In the genomic region with DNA sequence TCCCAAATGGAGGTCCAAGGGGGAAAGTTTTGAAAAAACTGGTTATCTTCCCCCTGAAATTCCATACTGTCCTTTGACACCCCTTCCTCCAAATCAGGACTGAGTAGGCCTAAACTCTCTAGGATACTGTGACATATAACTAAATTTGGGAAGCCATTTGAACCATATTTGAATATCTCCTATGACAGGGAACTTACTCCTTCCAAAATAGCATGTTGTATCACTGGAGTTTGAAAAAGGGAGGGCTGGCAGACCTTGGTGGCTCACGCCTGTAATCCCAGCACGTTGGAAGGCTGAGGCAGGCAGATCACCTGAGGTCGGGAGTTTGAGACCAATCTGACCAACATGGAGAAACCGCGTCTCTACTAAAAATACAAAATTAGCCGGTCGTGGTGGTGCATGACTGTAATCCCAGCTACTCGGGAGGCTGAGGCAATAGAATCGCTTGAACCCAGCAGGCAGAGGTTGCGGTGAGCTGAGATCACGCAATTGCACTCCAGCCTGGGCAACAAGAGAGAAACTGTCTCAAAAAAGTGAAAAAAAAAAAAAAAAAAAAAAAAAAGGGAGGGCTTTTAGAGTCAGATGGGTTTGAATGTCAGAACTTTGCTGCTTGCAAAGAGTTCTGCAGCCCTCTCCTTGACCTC, we compare ENCODE assay signal across 14 cellular contexts. TPM values are rescaled to one million over a fixed set of nuclear protein-coding genes. Genes with fewer than 3 reads are reported as not detected.
DNase-seq lines count a peak whose midpoint lies in the region; ATAC-seq, FAIRE-seq and TF ChIP-seq lines count a peak whose summit lies in the region.
"Had no signal": no experiment of that assay in that cellular context is flagged by ENCODE, and none has a peak within 500 bp of the region (broad histone marks: within the 10 kb centered on the region; RNA-seq: fewer than 3 reads in every experiment).

No MANE protein-coding gene starts in this region.

- ATAC-seq in HepG2 (no peak), right lobe of liver (no peak), lower lobe of right lung (no peak), upper lobe of right lung (no peak)

- no peak for TF ChIP-seq RAD21 in HepG2 (CRISPR knock-in tag; IDR thresholded peaks at IDR 0.05)

- intact Hi-C loops in HepG2 (cut with micrococcal nuclease; ENCODE audit: unreplicated experiment) (no loop called here), right lobe of liver (cut with DNase I) (no loop called here), lower lobe of right lung (cut with DNase I) (no loop called here), upper lobe of right lung (cut with DNase I) (no loop called here), tibial artery (cut with DNase I; ENCODE audit: low total_unique reads) (no loop called here)
- intact Hi-C loops in activated T-helper 1 cell treated with anti-CD3 and anti-CD28 coated beads, Interleukin-12 subunit alpha, Interleukin-12 subunit beta, Interleukin-2, Interleukin-4 antibody, amounts not matched to agents 30 ng/mL and 10 ng/mL and 1 ng/mL, durations not matched to agents 14 hours and 24 hours and 36 hours (cut with micrococcal nuclease), result no loop called here

- peak overlapping the region; percentile 58 for H3K27ac ChIP-seq in HepG2 (ENCODE audit: extremely low read length, insufficient read depth, low read length)
- H3K27ac ChIP-seq in right lobe of liver, result peak overlapping the region in 1 of 3 donors; percentile 21
- peak overlapping the region; percentile 58 for H3K27ac ChIP-seq in lower lobe of right lung
- peak overlapping the region; percentile 4 for H3K27ac ChIP-seq in upper lobe of right lung
- H3K27ac ChIP-seq in tibial artery, result no peak overlapping the region

- peak overlapping the region; percentile 53 for H3K4me2 ChIP-seq in HepG2 (ENCODE audit: low read depth, low read length)

- FAIRE-seq in HepG2 (lab: Jason Lieb, UNC), result no peak
- FAIRE-seq: colon had no signal

- no peak overlapping the region for H2AFZ ChIP-seq in HepG2 (ENCODE audit: low read length)

- H3K36me3 Mint-ChIP-seq in activated T-helper 1 cell treated with anti-CD3 and anti-CD28 coated beads, Interleukin-12 subunit alpha, Interleukin-12 subunit beta, Interleukin-2, Interleukin-4 antibody, amounts not matched to agents 30 ng/mL and 10 ng/mL and 1 ng/mL, durations not matched to agents 14 hours and 24 hours and 36 hours (ENCODE audit: low read depth), result peaks cover 16% of the 10 kb centered on the region

- no peaks in the 10 kb centered on the region for H3K27me3 ChIP-seq in HepG2 (ENCODE audit: control insufficient read depth in 1 of 2, insufficient read depth in 2 of 2, low read length in 2 of 2)
- H3K27me3 ChIP-seq in right lobe of liver, result no peaks in the 10 kb centered on the region
- no peaks in the 10 kb centered on the region for H3K27me3 ChIP-seq in lower lobe of right lung (ENCODE audit: low read depth)
- no peaks in the 10 kb centered on the region for H3K27me3 ChIP-seq in upper lobe of right lung
- no peaks in the 10 kb centered on the region for H3K27me3 ChIP-seq in tibial artery
- H3K27me3 ChIP-seq: ascending aorta had no signal

- H3K27me3 Mint-ChIP-seq in activated T-helper 1 cell treated with anti-CD3 and anti-CD28 coated beads, Interleukin-12 subunit alpha, Interleukin-12 subunit beta, Interleukin-2, Interleukin-4 antibody, amounts not matched to agents 30 ng/mL and 10 ng/mL and 1 ng/mL, durations not matched to agents 14 hours and 24 hours and 36 hours (ENCODE audit: insufficient read depth), result no peaks in the 10 kb centered on the region

- no peak overlapping the region for H3K4me3 Mint-ChIP-seq in activated T-helper 1 cell treated with anti-CD3 and anti-CD28 coated beads, Interleukin-12 subunit alpha, Interleukin-12 subunit beta, Interleukin-2, Interleukin-4 antibody, amounts not matched to agents 30 ng/mL and 10 ng/mL and 1 ng/mL, durations not matched to agents 14 hours and 24 hours and 36 hours

- H3K4me1 Mint-ChIP-seq in activated T-helper 1 cell treated with anti-CD3 and anti-CD28 coated beads, Interleukin-12 subunit alpha, Interleukin-12 subunit beta, Interleukin-2, Interleukin-4 antibody, amounts not matched to agents 30 ng/mL and 10 ng/mL and 1 ng/mL, durations not matched to agents 14 hours and 24 hours and 36 hours (ENCODE audit: low read depth), result peaks cover 45% of the 10 kb centered on the region

- DNase-seq in HepG2 (ENCODE audit: low spot score), result no peak
- no peak for DNase-seq in right lobe of liver
- DNase-seq in activated T-helper 1 cell treated with anti-CD3 and anti-CD28 coated beads, Interleukin-12 subunit alpha, Interleukin-12 subunit beta, Interleukin-2, Interleukin-4 antibody, amounts not matched to agents 30 ng/mL and 10 ng/mL and 1 ng/mL, durations not matched to agents 14 hours and 24 hours and 36 hours (ENCODE audit: low spot score), result no peak
- no peak for DNase-seq in lower lobe of right lung
- DNase-seq in upper lobe of right lung, result no peak
- no peak for DNase-seq in tibial artery
- no peak for DNase-seq in NCI-H2196 treated with DMSO at 0.1 percent for 48 hours (lab: John Stamatoyannopoulos, UW; ENCODE audit: unreplicated experiment)
- no peak for DNase-seq in cortex of kidney (lab: John Stamatoyannopoulos, UW)
- DNase-seq: activated CD4-positive, alpha-beta T cell treated with anti-CD3 and anti-CD28 coated beads for 1 hour; activated gamma-delta T cell treated with Interleukin-2 at 50 U/mL for 16 hours; NCI-H187; T-helper 9 cell had no signal

- H3K9me3 ChIP-seq in HepG2 (ENCODE audit: low read length), result no peaks in the 10 kb centered on the region
- H3K9me3 ChIP-seq in right lobe of liver, result no peaks in the 10 kb centered on the region
- H3K9me3 ChIP-seq in lower lobe of right lung, result no peaks in the 10 kb centered on the region
- H3K9me3 ChIP-seq in upper lobe of right lung, result no peaks in the 10 kb centered on the region
- no peaks in the 10 kb centered on the region for H3K9me3 ChIP-seq in tibial artery
- H3K9me3 ChIP-seq: ascending aorta had no signal

- H3K4me3 ChIP-seq in HepG2 (replicated peaks in 1 of 3; ENCODE audit: insufficient read depth in 1 of 3, low read depth in 2 of 3, low read length in 3 of 3) (no peak overlapping the region; a peak in 1 of 6 replicates), right lobe of liver (no peak overlapping the region), lower lobe of right lung (no peak overlapping the region), upper lobe of right lung (no peak overlapping the region), tibial artery (no peak overlapping the region)
- H3K4me3 ChIP-seq: ascending aorta had no signal

- TF ChIP-seq CTCF in HepG2 (CRISPR knock-in tag; IDR thresholded peaks at IDR 0.05), result no peak
- no peak for TF ChIP-seq CTCF in right lobe of liver (IDR thresholded peaks at IDR 0.05)
- TF ChIP-seq CTCF in lower lobe of right lung (IDR thresholded peaks at IDR 0.05), result no peak
- TF ChIP-seq CTCF in upper lobe of right lung (IDR thresholded peaks at IDR 0.05), result no peak
- no peak for TF ChIP-seq CTCF in tibial artery (IDR thresholded peaks at IDR 0.05)

- peak overlapping the region; percentile 40 for H3K27ac Mint-ChIP-seq in activated T-helper 1 cell treated with anti-CD3 and anti-CD28 coated beads, Interleukin-12 subunit alpha, Interleukin-12 subunit beta, Interleukin-2, Interleukin-4 antibody, amounts not matched to agents 30 ng/mL and 10 ng/mL and 1 ng/mL, durations not matched to agents 14 hours and 24 hours and 36 hours

- TF ChIP-seq POLR2A in HepG2 (IDR thresholded peaks at IDR 0.05; ENCODE audit: insufficient read depth in 1 of 2, low read depth in 2 of 2, low read length in 2 of 2) (no peak), right lobe of liver (IDR thresholded peaks at IDR 0.05) (no peak)

- BruUV-seq in HepG2 (replicated peaks; lab: Mats Ljungman, UMichigan), result no TSS peak

- CTCF ChIA-PET in HepG2 (lab: Yijun Ruan, JAX; ENCODE audit: low intra/inter-chr PET ratio, low total read pairs), result no interaction called here

- no peaks in the 10 kb centered on the region for H3K9me3 Mint-ChIP-seq in activated T-helper 1 cell treated with anti-CD3 and anti-CD28 coated beads, Interleukin-12 subunit alpha, Interleukin-12 subunit beta, Interleukin-2, Interleukin-4 antibody, amounts not matched to agents 30 ng/mL and 10 ng/mL and 1 ng/mL, durations not matched to agents 14 hours and 24 hours and 36 hours

- peak overlapping the region; percentile 14; the same call in 1 of the 2 replicates for H3K9ac ChIP-seq in HepG2 (ENCODE audit: insufficient read depth, low read depth, low read length)

- in situ Hi-C loops in HepG2 (cut with HindIII; ENCODE audit: extremely low pct_ligation_motif_present, low pct_unique_long_range_greater_than_20kb), result no loop called here

- H3K4me1 ChIP-seq in HepG2 (ENCODE audit: insufficient read depth, low read length) (peaks cover 56% of the 10 kb centered on the region), right lobe of liver (peaks cover 0 to 32% (median 9%) of the 10 kb centered on the region in 4 donors), lower lobe of right lung (peaks cover 72% of the 10 kb centered on the region), upper lobe of right lung (peaks cover 63% of the 10 kb centered on the region), tibial artery (peaks cover 0 to 45% (median 14%) of the 10 kb centered on the region in 4 donors)

- no peak for TF ChIP-seq EP300 in HepG2 (IDR thresholded peaks at IDR 0.05; ENCODE audit: low read depth in 2 of 2, low read length in 2 of 2)
- TF ChIP-seq EP300 in HepG2 (CRISPR knock-in tag; IDR thresholded peaks at IDR 0.05; ENCODE audit: borderline replicate concordance), result no peak

- peaks cover 84% of the 10 kb centered on the region for H3K79me2 ChIP-seq in HepG2 (ENCODE audit: insufficient read depth, low read length)

- peaks cover 8 to 48% of the 10 kb centered on the region in 2 experiments for H3K36me3 ChIP-seq in HepG2 (replicated peaks in 1 of 2; ENCODE audit: control insufficient read depth in 1 of 2, insufficient read depth in 2 of 2, low read length in 2 of 2)
- peaks cover 0 to 11% (median 4%) of the 10 kb centered on the region in 4 donors for H3K36me3 ChIP-seq in right lobe of liver
- H3K36me3 ChIP-seq in lower lobe of right lung, result peaks cover 24% of the 10 kb centered on the region
- peaks cover 23% of the 10 kb centered on the region for H3K36me3 ChIP-seq in upper lobe of right lung
- peaks cover 6 to 18% (median 10%) of the 10 kb centered on the region in 3 donors for H3K36me3 ChIP-seq in tibial artery

- POLR2A ChIA-PET in HepG2 (lab: Yijun Ruan, JAX), result no interaction called here

- peaks cover 29% of the 10 kb centered on the region for H4K20me1 ChIP-seq in HepG2 (ENCODE audit: insufficient read depth, low read length)

- WGBS in HepG2 (ENCODE audit: low lambda C conversion rate), result 82% methylated on average over 11 of the region's 11 CpGs
- WGBS in right lobe of liver (ENCODE audit: insufficient coverage, low coverage, low lambda C conversion rate, missing lambda C conversion rate), result 64% methylated on average over 6 of the region's 11 CpGs

RNA-seq across cellular contexts. Expression of a gene that starts 42.4 kb away (rescaled TPM):
- total RNA-seq in HepG2 (2016; rRNA removed; fragmentation: Illumina TruSeq; extraction: Trizol), result 49.9 and 117 TPM in 2 replicates
- 14.2 and 20.8 TPM in 2 replicates for total RNA-seq in HepG2 (2016; cell fraction: cytosol; rRNA removed; fragmentation: Illumina TruSeq; extraction: Trizol; ENCODE audit: low read depth)
- total RNA-seq in HepG2 (2016; cell fraction: insoluble cytoplasmic fraction; rRNA removed; fragmentation: Illumina TruSeq; extraction: Trizol), result 44.6 and 112 TPM in 2 replicates
- total RNA-seq in HepG2 (2016; cell fraction: membrane; rRNA removed; fragmentation: Illumina TruSeq; extraction: Trizol), result 33.1 and 34.1 TPM in 2 replicates
- total RNA-seq in HepG2 (2016; cell fraction: nucleus; rRNA removed; fragmentation: Illumina TruSeq; extraction: Trizol), result 62.5 and 71.3 TPM in 2 replicates
- polyA plus RNA-seq in HepG2 (2011; rRNA removed), result 21.0 and 27.5 TPM in 2 replicates
- polyA plus RNA-seq in HepG2 (2011; cell fraction: cytosol; rRNA removed), result 8.7 and 15.7 TPM in 2 replicates
- polyA plus RNA-seq in HepG2 (2011; cell fraction: nucleus; rRNA removed), result 20.6 and 32.7 TPM in 2 replicates
- polyA plus RNA-seq in HepG2 (2012), result 24.1 and 25.2 TPM in 2 replicates
- polyA plus RNA-seq in HepG2 (2016; cell fraction: cytosol; fragmentation: Illumina TruSeq; extraction: Trizol; ENCODE audit: low read depth), result 0.94 and 1.3 TPM in 2 replicates
- 34.8 and 40.4 TPM in 2 replicates for polyA plus RNA-seq in HepG2 (2016; cell fraction: insoluble cytoplasmic fraction; fragmentation: Illumina TruSeq; extraction: Trizol; ENCODE audit: low read depth)
- polyA plus RNA-seq in HepG2 (2016; cell fraction: membrane; fragmentation: Illumina TruSeq; extraction: Trizol; ENCODE audit: low read depth), result 2.3 and 3.5 TPM in 2 replicates
- 36.1 and 36.9 TPM in 2 replicates for polyA plus RNA-seq in HepG2 (2016; cell fraction: nucleus; fragmentation: Illumina TruSeq; extraction: Trizol; ENCODE audit: insufficient read depth, low read depth)
- polyA minus RNA-seq in HepG2 (2011; rRNA and poly(A)+ RNA removed; ENCODE audit: low replicate concordance), result 12.0 and 20.1 TPM in 2 replicates
- polyA minus RNA-seq in HepG2 (2011; cell fraction: cytosol; rRNA and poly(A)+ RNA removed), result 33.6 and 37.3 TPM in 2 replicates
- polyA minus RNA-seq in HepG2 (2011; cell fraction: nucleus; rRNA and poly(A)+ RNA removed), result 83.9 and 93.4 TPM in 2 replicates
- 10 to 100 TPM; 20.3 to 36.4 (median 28.1) TPM for total RNA-seq in right lobe of liver
- 31.7 and 31.8 TPM in 2 replicates for total RNA-seq in activated T-helper 1 cell treated with anti-CD3 and anti-CD28 coated beads, Interleukin-12 subunit alpha, Interleukin-12 subunit beta, Interleukin-2, Interleukin-4 antibody, amounts not matched to agents 30 ng/mL and 10 ng/mL and 1 ng/mL, durations not matched to agents 14 hours and 24 hours and 36 hours
- total RNA-seq in lower lobe of right lung, result 71.6 TPM
- total RNA-seq in upper lobe of right lung, result 96.8 TPM

Comparison
In these comparisons a context has a peak if more than half of its experiments do, and no peak if none do; other contexts are left out.
1. H3K27ac ChIP-seq: peak in HepG2 (single experiment), lower lobe of right lung (single experiment) and upper lobe of right lung (single experiment); none in tibial artery (0 of 2).